ENCODE assay signal across 9 cellular contexts in the genomic region with DNA sequence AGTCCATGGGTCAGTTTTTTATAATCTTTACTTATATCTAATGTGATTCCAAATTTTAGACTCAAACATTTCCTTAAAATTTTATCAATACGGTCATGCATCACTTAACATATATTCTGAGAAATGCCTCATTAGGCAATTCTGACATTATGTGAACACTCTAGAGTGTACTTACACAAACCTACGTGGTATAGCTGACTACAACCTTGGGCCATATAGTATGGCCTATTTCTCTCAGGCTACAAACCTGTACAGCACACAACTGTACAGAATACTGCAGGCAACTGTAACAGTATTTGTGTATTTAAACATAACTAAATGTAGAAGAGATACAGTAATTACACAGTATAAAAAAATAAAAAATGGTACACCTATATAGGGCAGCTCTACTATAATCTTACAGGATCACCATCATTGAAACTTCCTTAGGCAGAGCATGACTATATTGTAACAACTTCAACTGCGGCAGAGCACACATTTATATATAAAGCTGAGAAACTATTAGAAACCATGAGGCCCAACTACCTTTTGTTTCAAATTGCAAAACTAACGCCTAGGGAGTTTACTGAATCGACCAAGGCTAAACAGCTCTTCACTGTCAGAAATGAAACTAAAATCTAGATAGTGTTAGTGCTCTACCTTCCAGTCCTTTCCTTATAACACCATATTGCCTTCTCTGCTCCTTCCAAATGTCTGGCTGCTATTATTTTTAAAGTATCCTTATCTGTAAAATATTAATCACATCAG. TPM values are rescaled to one million over a fixed set of nuclear protein-coding genes. Genes with fewer than 3 reads are reported as not detected.
DNase-seq lines count a peak whose midpoint lies in the region; ATAC-seq and TF ChIP-seq lines count a peak whose summit lies in the region.
"Had no signal": no experiment of that assay in that cellular context is flagged by ENCODE, and none has a peak within 500 bp of the region (broad histone marks: within the 10 kb centered on the region; RNA-seq: fewer than 3 reads in every experiment).

No MANE protein-coding gene starts in this region.

- H3K4me3 ChIP-seq in CD8-positive, alpha-beta T cell (ENCODE audit: low read depth, low read length), result peak overlapping the region; percentile 9
- H3K4me3 ChIP-seq in hepatocyte, result no peak overlapping the region
- H3K4me3 ChIP-seq in uterus, result no peak overlapping the region

- H3K9me3 Mint-ChIP-seq in CD8-positive, alpha-beta T cell, result no peaks in the 10 kb centered on the region

- H3K79me2 ChIP-seq in hepatocyte, result peaks cover 100% of the 10 kb centered on the region

- H3K4me1 ChIP-seq in CD8-positive, alpha-beta T cell (ENCODE audit: insufficient read depth, low read length), result peaks cover 58% of the 10 kb centered on the region
- H3K4me1 ChIP-seq in hepatocyte (ENCODE audit: insufficient read depth), result peaks cover 19% of the 10 kb centered on the region
- H3K4me1 ChIP-seq in uterus, result no peaks in the 10 kb centered on the region

- H2AFZ ChIP-seq in hepatocyte, result no peak overlapping the region

- no peak for ATAC-seq in CD8-positive, alpha-beta T cell
- ATAC-seq in GM19351 (IDR thresholded peaks at IDR 0.05; ENCODE audit: unreplicated experiment), result peak; percentile 48
- peak; percentile 44 for ATAC-seq in HG03432 (IDR thresholded peaks at IDR 0.05; ENCODE audit: unreplicated experiment)
- no peak for ATAC-seq in GM21576 (IDR thresholded peaks at IDR 0.05; ENCODE audit: unreplicated experiment)

- no peak for TF ChIP-seq CTCF in CD8-positive, alpha-beta T cell (IDR thresholded peaks at IDR 0.05)
- no peak for TF ChIP-seq CTCF in hepatocyte (IDR thresholded peaks at IDR 0.05; ENCODE audit: poor library complexity)
- TF ChIP-seq CTCF in uterus (IDR thresholded peaks at IDR 0.05), result no peak

- no peak for DNase-seq in CD8-positive, alpha-beta T cell
- DNase-seq in hepatocyte (ENCODE audit: low spot score), result no peak
- DNase-seq in T1000 (lab: John Stamatoyannopoulos, UW), result no peak
- DNase-seq in dermis blood vessel endothelial cell, result no peak
- no peak for DNase-seq in uterus
- DNase-seq: NCI-H2081 treated with DMSO at 0.1 percent for 48 hours had no signal

- H3K4me3 Mint-ChIP-seq in CD8-positive, alpha-beta T cell, result peak overlapping the region; percentile 76

- CTCF ChIA-PET in CD8-positive, alpha-beta T cell (lab: Charles Lee), result interaction anchor here (1.4 to 2.0 kb wide), 2 partner anchors 25 to 34 kb away, joined by 4 to 6 read pairs; no protein-coding TSS in a partner anchor

- TF ChIP-seq POLR2A in uterus (IDR thresholded peaks at IDR 0.05), result no peak

- no peak overlapping the region for H3K27ac ChIP-seq in CD8-positive, alpha-beta T cell (ENCODE audit: low read depth, low read length)
- H3K27ac ChIP-seq in hepatocyte, result no peak overlapping the region
- peak overlapping the region in 1 of 2 donors; percentile 18 for H3K27ac ChIP-seq in uterus

- POLR2A ChIA-PET in CD8-positive, alpha-beta T cell (lab: Charles Lee), result interaction anchor here (0.6 to 1.7 kb wide), 3 partner anchors 13 to 138 kb away, joined by 4 to 6 read pairs (median 4); no protein-coding TSS in a partner anchor

- no peaks in the 10 kb centered on the region for H3K36me3 ChIP-seq in CD8-positive, alpha-beta T cell (ENCODE audit: insufficient read depth, low read length)
- H3K36me3 ChIP-seq in hepatocyte (replicated peaks; ENCODE audit: insufficient read depth, low read depth), result no peaks in the 10 kb centered on the region
- H3K36me3 ChIP-seq in uterus, result no peaks in the 10 kb centered on the region

- no peaks in the 10 kb centered on the region for H3K27me3 Mint-ChIP-seq in CD8-positive, alpha-beta T cell (ENCODE audit: low read depth)

- no peaks in the 10 kb centered on the region for H3K27me3 ChIP-seq in CD8-positive, alpha-beta T cell (ENCODE audit: insufficient read depth, low read length)
- H3K27me3 ChIP-seq in hepatocyte, result no peaks in the 10 kb centered on the region
- no peaks in the 10 kb centered on the region for H3K27me3 ChIP-seq in uterus

- H3K4me1 Mint-ChIP-seq in CD8-positive, alpha-beta T cell (ENCODE audit: low read depth), result peaks cover 72% of the 10 kb centered on the region

- H4K20me1 ChIP-seq in hepatocyte (ENCODE audit: insufficient read depth, poor library complexity, severe bottlenecking), result peaks cover 71% of the 10 kb centered on the region

- intact Hi-C loops in CD8-positive, alpha-beta T cell (cut with DNase I, micrococcal nuclease), result loop anchor here in 1 of 2 experiments (2.0 kb wide), 1 partner anchor 16 kb away; no protein-coding TSS in a partner anchor
- intact Hi-C loops in uterus (cut with DNase I; ENCODE audit: low total_unique reads), result no loop called here

- H3K36me3 Mint-ChIP-seq in CD8-positive, alpha-beta T cell, result no peaks in the 10 kb centered on the region

- peak overlapping the region; percentile 43 for H3K4me2 ChIP-seq in hepatocyte

- no peaks in the 10 kb centered on the region for H3K9me2 ChIP-seq in hepatocyte (replicated peaks; ENCODE audit: insufficient read depth)

- H3K9me3 ChIP-seq in CD8-positive, alpha-beta T cell (ENCODE audit: low read length), result no peaks in the 10 kb centered on the region
- H3K9me3 ChIP-seq in hepatocyte (ENCODE audit: low read depth), result no peaks in the 10 kb centered on the region
- no peaks in the 10 kb centered on the region for H3K9me3 ChIP-seq in uterus

- WGBS in hepatocyte (ENCODE audit: low lambda C conversion rate, missing lambda C conversion rate), result 87% methylated on average over 5 of the region's 5 CpGs

- H3K27ac Mint-ChIP-seq in CD8-positive, alpha-beta T cell, result peak overlapping the region; percentile 45

RNA-seq across cellular contexts. Expression of a gene that starts 6.9 kb away (rescaled TPM):
- total RNA-seq in CD8-positive, alpha-beta T cell, result 10 to 100 TPM; 35.1 to 38.0 TPM
- 108 and 111 TPM in 2 replicates for total RNA-seq in hepatocyte
- 18.4 and 25.2 TPM in 2 replicates for polyA plus RNA-seq in hepatocyte
- total RNA-seq in dermis blood vessel endothelial cell, result 302 and 318 TPM in 2 replicates
- 100 to 1,000 TPM in 1 of 4 donors, 10 to 100 TPM in 3; 21.0 to 158 (median 37.0) TPM for total RNA-seq in uterus

Comparison
In these comparisons a context has a peak if more than half of its experiments do, and no peak if none do; other contexts are left out.
1. ATAC-seq: peak in GM19351 (single experiment) and HG03432 (single experiment); none in CD8-positive, alpha-beta T cell (single experiment) and GM21576 (single experiment).